26 cellular contexts compared by ENCODE assay signal in genomic region chr15:76252249-76252648, GRCh38.
"Had no signal": no experiment of that assay in that cellular context is flagged by ENCODE, and none has a peak within 500 bp of the region (broad histone marks: within the 10 kb centered on the region; RNA-seq: fewer than 3 reads in every experiment).

No MANE protein-coding gene starts in this region.

- H3K4me3 ChIP-seq: coronary artery, gastrocnemius medialis, left lung, prostate gland, right atrium auricular region, smooth muscle cell, suprapubic skin, transverse colon, vagina had no signal

- H3K4me3 Mint-ChIP-seq: naive thymus-derived CD8-positive, alpha-beta T cell; nephron progenitor cell; stimulated activated naive CD8-positive, alpha-beta T cell treated with anti-CD3 and anti-CD28 coated beads, Interleukin-15, amount 100 ng/mL, for 72 hours had no signal

- H3K27ac ChIP-seq: coronary artery, epithelial cell of prostate, gastrocnemius medialis, left lung, prostate gland, right atrium auricular region, suprapubic skin, transverse colon, vagina had no signal

- H3K27me3 Mint-ChIP-seq: naive thymus-derived CD8-positive, alpha-beta T cell; stimulated activated naive CD8-positive, alpha-beta T cell treated with anti-CD3 and anti-CD28 coated beads, Interleukin-15, amount 100 ng/mL, for 72 hours had no signal

- ATAC-seq: esophagus mucosa; gastrocnemius medialis; left cardiac atrium; left lung; naive thymus-derived CD8-positive, alpha-beta T cell; sciatic nerve; stimulated activated naive CD8-positive, alpha-beta T cell treated with anti-CD3 and anti-CD28 coated beads, Interleukin-15, amount 100 ng/mL, for 72 hours had no signal

- H3K36me3 ChIP-seq: gastrocnemius medialis, left lung, prostate gland, suprapubic skin, vagina had no signal

- H3K9me3 ChIP-seq: gastrocnemius medialis, left lung, prostate gland, right atrium auricular region, suprapubic skin, transverse colon, vagina had no signal

- H3K4me2 ChIP-seq: smooth muscle cell had no signal

- FAIRE-seq: islet of Langerhans had no signal

- DNase-seq: foreskin fibroblast; gastrocnemius medialis; head of caudate nucleus; hippocampal formation; left cardiac atrium; left lung; naive thymus-derived CD8-positive, alpha-beta T cell; nephron progenitor cell; nucleus accumbens; stimulated activated CD4-positive, alpha-beta T cell treated with anti-CD3 and anti-CD28 coated beads, Interleukin-12 subunit alpha, Interleukin-12 subunit beta, amount 100 ng/mL, for 4 hours; stimulated activated CD4-positive, alpha-beta T cell treated with anti-CD3 and anti-CD28 coated beads, Interleukin-1b, Interleukin-23, amount 100 ng/mL, for 48 hours; stimulated activated CD4-positive, alpha-beta T cell treated with anti-CD3 and anti-CD28 coated beads, Interleukin-4, amount 100 ng/mL, for 1 hour; stimulated activated CD8-positive, alpha-beta memory T cell treated with anti-CD3 and anti-CD28 coated beads, Interleukin-4, amount 100 ng/mL, for 48 hours; stimulated activated naive CD4-positive, alpha-beta T cell; stimulated activated naive CD8-positive, alpha-beta T cell treated with anti-CD3 and anti-CD28 coated beads, Interleukin-15, amount 100 ng/mL, for 72 hours; transverse colon had no signal

- H3K27ac Mint-ChIP-seq: naive thymus-derived CD8-positive, alpha-beta T cell; nephron progenitor cell; stimulated activated naive CD8-positive, alpha-beta T cell treated with anti-CD3 and anti-CD28 coated beads, Interleukin-15, amount 100 ng/mL, for 72 hours had no signal

- H3K4me1 Mint-ChIP-seq: nephron progenitor cell; stimulated activated naive CD8-positive, alpha-beta T cell treated with anti-CD3 and anti-CD28 coated beads, Interleukin-15, amount 100 ng/mL, for 72 hours had no signal

- H3K9me3 Mint-ChIP-seq: naive thymus-derived CD8-positive, alpha-beta T cell; stimulated activated naive CD8-positive, alpha-beta T cell treated with anti-CD3 and anti-CD28 coated beads, Interleukin-15, amount 100 ng/mL, for 72 hours had no signal

- H3K27me3 ChIP-seq: gastrocnemius medialis, left lung, right atrium auricular region, suprapubic skin, transverse colon, vagina had no signal

- H3K4me1 ChIP-seq: gastrocnemius medialis, left lung, prostate gland, right atrium auricular region, suprapubic skin, transverse colon, vagina had no signal
